18 cellular contexts compared by ENCODE assay signal in the genomic region with DNA sequence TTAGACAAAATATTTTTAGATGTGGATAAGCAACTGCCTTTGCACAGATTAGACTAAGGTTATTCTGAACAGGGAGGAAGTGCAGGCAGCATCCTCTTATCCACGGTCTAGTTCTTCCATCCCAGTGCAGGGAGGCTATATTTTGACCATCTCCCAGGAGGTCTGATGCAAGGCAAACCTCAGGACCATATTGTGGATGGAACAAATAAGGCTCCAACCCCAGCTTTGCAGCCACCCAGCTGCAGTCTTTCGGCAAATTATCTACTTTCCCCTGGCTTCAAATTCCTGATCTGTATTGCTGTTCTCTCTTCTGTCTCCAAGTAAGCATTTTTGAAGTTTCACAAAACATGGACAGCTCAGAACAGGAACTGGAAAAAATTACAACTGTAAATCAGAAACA. TPM values are rescaled to one million over a fixed set of nuclear protein-coding genes. Genes with fewer than 3 reads are reported as not detected.
A peak's percentile ranks its signal among the peaks of the same experiment; 100 is the strongest.
DNase-seq lines count a peak whose midpoint lies in the region; ATAC-seq and TF ChIP-seq lines count a peak whose summit lies in the region.
"Had no signal": no experiment of that assay in that cellular context is flagged by ENCODE, and none has a peak within 500 bp of the region (broad histone marks: within the 10 kb centered on the region; RNA-seq: fewer than 3 reads in every experiment).

No MANE protein-coding gene starts in this region.

- peaks cover 20% of the 10 kb centered on the region for H3K27me3 Mint-ChIP-seq in activated CD4-positive, alpha-beta memory T cell treated with anti-CD3 and anti-CD28 coated beads for 36 hours

- POLR2A ChIA-PET in activated CD4-positive, alpha-beta memory T cell treated with anti-CD3 and anti-CD28 coated beads for 36 hours (lab: Charles Lee): no interaction called here

- H2AFZ ChIP-seq in mesenchymal stem cell (ENCODE audit: low read depth, low read length): no peak overlapping the region

- peak overlapping the region; percentile 76 for H3K9ac ChIP-seq in mesenchymal stem cell (ENCODE audit: low read length)
- H3K9ac ChIP-seq: BLaER1 had no signal

- ATAC-seq in Right ventricle myocardium inferior: peak; percentile 28
- peak in 7 of 8 donors; percentile 24 to 80 (median 66) for ATAC-seq in heart right ventricle
- peak; percentile 33 to 40 for ATAC-seq in upper lobe of left lung (ENCODE audit: low FRiP score in 2 of 2)
- ATAC-seq: A549; CD8-positive, alpha-beta T cell had no signal

- H3K14ac ChIP-seq in mesenchymal stem cell (ENCODE audit: low read length in 2 of 2): no peak overlapping the region

- CTCF ChIA-PET in activated CD4-positive, alpha-beta memory T cell treated with anti-CD3 and anti-CD28 coated beads for 36 hours (lab: Charles Lee): interaction anchor here (2.3 kb wide), 1 partner anchor 14 kb away, joined by 9 read pairs; no protein-coding TSS in a partner anchor

- H3K18ac ChIP-seq in mesenchymal stem cell (ENCODE audit: low read depth in 1 of 2, low read length in 2 of 2): no peak overlapping the region

- H2BK5ac ChIP-seq in mesenchymal stem cell (ENCODE audit: low read depth, low read length, poor library complexity, severe bottlenecking): no peak overlapping the region

- H3K36me3 ChIP-seq in heart right ventricle: no peaks in the 10 kb centered on the region
- no peaks in the 10 kb centered on the region for H3K36me3 ChIP-seq in mesenchymal stem cell (ENCODE audit: control insufficient read depth in 1 of 2, insufficient read depth in 2 of 2, low read depth in 1 of 2, low read length in 2 of 2)
- no peaks in the 10 kb centered on the region for H3K36me3 ChIP-seq in upper lobe of left lung
- H3K36me3 ChIP-seq: BLaER1 had no signal

- 52 to 54% methylated on average over 2 of the region's 2 CpGs for WGBS in heart right ventricle, 2 donors
- 85% methylated on average over 2 of the region's 2 CpGs for WGBS in mesenchymal stem cell
- WGBS in upper lobe of left lung, 2 donors: 62 to 84% methylated on average over 2 of the region's 2 CpGs

- H2BK15ac ChIP-seq in mesenchymal stem cell (ENCODE audit: low read depth, poor library complexity, severe bottlenecking): no peak overlapping the region

- DNase-seq in Right ventricle myocardium inferior (ENCODE audit: missing footprints) (no peak), cardiac septum (ENCODE audit: low spot score) (no peak), heart right ventricle (no peak), mesenchymal stem cell (no peak), upper lobe of left lung (no peak), foreskin melanocyte (no peak)
- DNase-seq in activated CD4-positive, alpha-beta memory T cell treated with anti-CD3 and anti-CD28 coated beads for 36 hours: no peak
- DNase-seq in activated CD4-positive, alpha-beta T cell treated with anti-CD3 and anti-CD28 coated beads for 48 hours: no peak
- DNase-seq: Calu3; CD8-positive, alpha-beta T cell; DMS79 treated with DMSO at 0.1 percent for 48 hours; GF-D8; GOT3; H9 had no signal

- no peak overlapping the region for H3K4me3 Mint-ChIP-seq in activated CD4-positive, alpha-beta memory T cell treated with anti-CD3 and anti-CD28 coated beads for 36 hours
- H3K4me3 Mint-ChIP-seq: CD8-positive, alpha-beta T cell; H9 had no signal

- no peak overlapping the region for H3K4me3 ChIP-seq in heart right ventricle
- H3K4me3 ChIP-seq in mesenchymal stem cell (ENCODE audit: insufficient read depth in 1 of 2, low read depth in 1 of 2, low read length in 2 of 2): peak overlapping the region in 1 of 2 experiments; percentile 59
- H3K4me3 ChIP-seq in upper lobe of left lung: no peak overlapping the region
- H3K4me3 ChIP-seq: A549, BLaER1 had no signal

- H3K23ac ChIP-seq in mesenchymal stem cell (ENCODE audit: low read length in 2 of 2): no peak overlapping the region

- H2AK5ac ChIP-seq in mesenchymal stem cell (ENCODE audit: low read length, severe bottlenecking): no peak overlapping the region

- no peaks in the 10 kb centered on the region for H3K36me3 Mint-ChIP-seq in activated CD4-positive, alpha-beta memory T cell treated with anti-CD3 and anti-CD28 coated beads for 36 hours
- H3K36me3 Mint-ChIP-seq: CD8-positive, alpha-beta T cell had no signal

- no peak for TF ChIP-seq EP300 in upper lobe of left lung (IDR thresholded peaks at IDR 0.05)

- H3K4ac ChIP-seq in mesenchymal stem cell (ENCODE audit: low read depth in 1 of 2, low read length in 2 of 2): no peak overlapping the region

- TF ChIP-seq POLR2A in upper lobe of left lung (IDR thresholded peaks at IDR 0.05): no peak

- no peaks in the 10 kb centered on the region for H3K79me1 ChIP-seq in mesenchymal stem cell (replicated peaks; ENCODE audit: low read length, poor library complexity, severe bottlenecking)

- H3K9me3 ChIP-seq in heart right ventricle (no peaks in the 10 kb centered on the region), mesenchymal stem cell (ENCODE audit: control insufficient read depth, low read length) (no peaks in the 10 kb centered on the region), upper lobe of left lung (no peaks in the 10 kb centered on the region)
- H3K9me3 ChIP-seq: A549, BLaER1 had no signal

- H3K27me3 ChIP-seq in heart right ventricle (peaks cover 0 to 5% (median 0%) of the 10 kb centered on the region in 7 donors), mesenchymal stem cell (ENCODE audit: control insufficient read depth in 1 of 2, insufficient read depth in 1 of 2, low read length in 2 of 2) (peaks cover 0 to 2% of the 10 kb centered on the region in 2 experiments), upper lobe of left lung (no peaks in the 10 kb centered on the region)
- H3K27me3 ChIP-seq: BLaER1 had no signal

- no peaks in the 10 kb centered on the region for H3K4me1 Mint-ChIP-seq in activated CD4-positive, alpha-beta memory T cell treated with anti-CD3 and anti-CD28 coated beads for 36 hours (ENCODE audit: low read depth)
- H3K4me1 Mint-ChIP-seq: H9 had no signal

- no peak overlapping the region for H3K27ac Mint-ChIP-seq in activated CD4-positive, alpha-beta memory T cell treated with anti-CD3 and anti-CD28 coated beads for 36 hours
- H3K27ac Mint-ChIP-seq: CD8-positive, alpha-beta T cell; H9 had no signal

- no peak overlapping the region for H4K91ac ChIP-seq in mesenchymal stem cell (ENCODE audit: low read length)

- intact Hi-C loops in Right ventricle myocardium inferior (cut with DNase I) (no loop called here), cardiac septum (cut with DNase I) (no loop called here), heart right ventricle (cut with DNase I) (no loop called here)
- intact Hi-C loops in activated CD4-positive, alpha-beta memory T cell treated with anti-CD3 and anti-CD28 coated beads for 36 hours (cut with micrococcal nuclease): no loop called here

- no peaks in the 10 kb centered on the region for H3K9me3 Mint-ChIP-seq in activated CD4-positive, alpha-beta memory T cell treated with anti-CD3 and anti-CD28 coated beads for 36 hours
- H3K9me3 Mint-ChIP-seq: CD8-positive, alpha-beta T cell; H9 had no signal

- H2BK12ac ChIP-seq in mesenchymal stem cell (ENCODE audit: low read length in 2 of 2): no peak overlapping the region

- H3K27ac ChIP-seq in heart right ventricle (peak overlapping the region in 7 of 10 donors; percentile 5 to 73 (median 15)), mesenchymal stem cell (ENCODE audit: low read length, poor library complexity, severe bottlenecking) (no peak overlapping the region), upper lobe of left lung (no peak overlapping the region)
- H3K27ac ChIP-seq: 22Rv1, A549, BLaER1 had no signal

- no peak for TF ChIP-seq CTCF in heart right ventricle (IDR thresholded peaks at IDR 0.05)
- no peak for TF ChIP-seq CTCF in upper lobe of left lung (IDR thresholded peaks at IDR 0.05)

- H4K8ac ChIP-seq in mesenchymal stem cell (ENCODE audit: low read length): no peak overlapping the region

- no peak overlapping the region for H2BK120ac ChIP-seq in mesenchymal stem cell (ENCODE audit: low read depth, low read length)

- H3K4me2 ChIP-seq in mesenchymal stem cell (ENCODE audit: low read length, poor library complexity, severe bottlenecking): no peak overlapping the region
- H3K4me2 ChIP-seq: A549, BLaER1 had no signal

- H3K4me1 ChIP-seq in heart right ventricle: no peaks in the 10 kb centered on the region
- no peaks in the 10 kb centered on the region for H3K4me1 ChIP-seq in mesenchymal stem cell (ENCODE audit: control insufficient read depth, insufficient read depth, low read depth, low read length)
- peaks cover 0 to 4% (median 0%) of the 10 kb centered on the region in 4 donors for H3K4me1 ChIP-seq in upper lobe of left lung
- H3K4me1 ChIP-seq: A549 had no signal

RNA-seq across cellular contexts. Expression of gene MON1B, which starts 33.6 kb away (rescaled TPM):
- total RNA-seq in Right ventricle myocardium inferior (14.4 TPM), cardiac septum (21.3 TPM), heart right ventricle (10 to 100 TPM; 15.8 to 26.4 (median 17.6) TPM), upper lobe of left lung (10 to 100 TPM; 32.1 to 75.2 (median 52.5) TPM)
- 10 to 100 TPM in 1 of 2 donors, 1 to 10 TPM in 1; 8.8 to 10.8 TPM for polyA plus RNA-seq in heart right ventricle
- polyA plus RNA-seq in mesenchymal stem cell (2013, experiment 1 of 2): 18.6 TPM
- polyA plus RNA-seq in mesenchymal stem cell (2013, experiment 2 of 2): 17.0 TPM
- total RNA-seq in activated CD4-positive, alpha-beta memory T cell treated with anti-CD3 and anti-CD28 coated beads for 36 hours: 10 to 100 TPM; 63.7 to 70.2 TPM

RNA-seq across cellular contexts. Expression of gene SYCE1L, which starts 41.9 kb away (rescaled TPM):
- total RNA-seq in Right ventricle myocardium inferior (not detected), cardiac septum (0.83 TPM), heart right ventricle (1 to 10 TPM in 4 of 10 donors, under 1 TPM in 4, not detected in 2; 0.81 to 2.7 (median 0.99) TPM), upper lobe of left lung (1 to 10 TPM in 2 of 6 donors, not detected in 4; 4.3 to 5.8 TPM)
- 1 to 10 TPM in 1 of 2 donors, under 1 TPM in 1; 0.90 to 1.2 TPM for polyA plus RNA-seq in heart right ventricle
- 2.8 TPM for polyA plus RNA-seq in mesenchymal stem cell (2013, experiment 1 of 2)
- 5.9 TPM for polyA plus RNA-seq in mesenchymal stem cell (2013, experiment 2 of 2)
- 1 to 10 TPM; 3.9 to 5.0 TPM for total RNA-seq in activated CD4-positive, alpha-beta memory T cell treated with anti-CD3 and anti-CD28 coated beads for 36 hours
- total RNA-seq: HT-29 had no signal

Comparison
In these comparisons a context has a peak if more than half of its experiments do, and no peak if none do; other contexts are left out.
1. H3K27ac ChIP-seq: peak in heart right ventricle (7 of 10); none in mesenchymal stem cell (single experiment) and upper lobe of left lung (0 of 4).
2. Peak in every context shown above with its lines, with median percentiles within 50 percentile points of each other: ATAC-seq.